ENCODE assay signal across 10 cellular contexts in the genomic region with DNA sequence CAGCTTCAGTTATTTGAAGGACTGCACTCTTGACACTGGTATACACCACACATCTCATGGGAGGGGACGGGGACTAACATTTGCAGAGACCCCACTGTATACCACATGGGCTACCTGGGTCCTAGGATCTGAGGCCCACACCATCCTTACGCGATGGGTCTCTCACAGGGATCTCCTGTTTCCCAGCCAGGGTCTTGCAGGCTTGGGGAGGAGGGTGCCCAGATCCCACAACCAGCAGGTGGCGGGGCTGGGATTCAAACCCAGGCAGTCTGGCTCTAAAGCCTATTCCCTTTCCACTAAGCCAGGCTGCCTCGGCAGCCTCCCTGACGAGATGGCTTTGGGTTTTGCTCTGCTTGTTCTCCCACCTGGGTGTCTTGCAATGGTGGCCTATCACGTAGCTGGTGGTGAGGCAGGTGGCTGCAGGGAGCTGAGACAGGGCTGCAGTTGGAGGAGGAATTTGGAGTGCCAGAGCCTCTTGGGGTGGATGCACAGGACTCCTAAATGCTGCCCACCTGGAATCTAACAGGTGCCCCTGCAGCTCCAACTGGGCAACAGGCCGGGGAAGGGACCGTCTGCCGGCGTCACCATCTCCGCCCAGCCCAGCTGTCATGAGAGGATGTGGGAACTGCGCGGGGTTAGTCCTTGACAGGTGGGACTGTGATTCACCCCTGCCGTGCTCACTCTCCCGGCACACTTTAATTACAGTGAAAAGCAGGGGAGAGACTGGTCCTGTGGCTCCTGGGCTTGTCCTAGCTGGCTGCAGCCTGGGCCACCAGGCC.
A peak's percentile ranks its signal among the peaks of the same experiment; 100 is the strongest.
DNase-seq lines count a peak whose midpoint lies in the region; TF ChIP-seq lines count a peak whose summit lies in the region.
"Had no signal": no experiment of that assay in that cellular context is flagged by ENCODE, and none has a peak within 500 bp of the region (broad histone marks: within the 10 kb centered on the region; RNA-seq: fewer than 3 reads in every experiment).

No MANE protein-coding gene starts in this region.

- no peaks in the 10 kb centered on the region for H3F3A ChIP-seq in GM23248 (ENCODE audit: insufficient read depth)

- no peak overlapping the region for H2AFZ ChIP-seq in GM23248

- no peak for TF ChIP-seq POLR2A in esophagus muscularis mucosa (IDR thresholded peaks at IDR 0.05; ENCODE audit: low read depth)

- no TSS peak for BruUV-seq in A673 (replicated peaks; lab: Mats Ljungman, UMichigan)

- TF ChIP-seq CTCF in A673 (conservative IDR thresholded peaks at IDR 0.05; ENCODE audit: low read depth, low read length) (0 out of 2 replicates have a peak, but pooled peaks have one; percentile 8), dorsolateral prefrontal cortex (IDR thresholded peaks at IDR 0.05 in 54 of 56, conservative IDR thresholded peaks at IDR 0.05 in 2 of 56; ENCODE audit: low read depth in 1 of 56, partially characterized antibody in 56 of 56) (peak in 1 of 56 donors; percentile 11), esophagus muscularis mucosa (IDR thresholded peaks at IDR 0.05) (no peak)

- no peaks in the 10 kb centered on the region for H3K9me3 ChIP-seq in A673 (ENCODE audit: low read depth, low read length, poor library complexity, severe bottlenecking)
- peaks cover 0 to 14% (median 9%) of the 10 kb centered on the region in 4 donors for H3K9me3 ChIP-seq in esophagus muscularis mucosa
- H3K9me3 ChIP-seq in GM23248 (ENCODE audit: low read depth): no peaks in the 10 kb centered on the region
- H3K9me3 ChIP-seq: right lobe of liver had no signal

- no peaks in the 10 kb centered on the region for H3K9me2 ChIP-seq in GM23248 (ENCODE audit: insufficient read depth)

- H3K36me3 ChIP-seq in A673 (ENCODE audit: insufficient read depth, low read length, poor library complexity, severe bottlenecking): no peaks in the 10 kb centered on the region
- no peaks in the 10 kb centered on the region for H3K36me3 ChIP-seq in esophagus muscularis mucosa
- no peaks in the 10 kb centered on the region for H3K36me3 ChIP-seq in GM23248 (ENCODE audit: low read depth)
- H3K36me3 ChIP-seq: right lobe of liver had no signal

- 77% methylated on average over 3 of the region's 16 CpGs for WGBS in esophagus muscularis mucosa
- 75 to 85% methylated on average over 16 of the region's 16 CpGs for WGBS in GM23248 (ENCODE audit: low coverage in 1 of 2, low lambda C conversion rate in 2 of 2, missing lambda C conversion rate in 2 of 2), 2 experiments

- in situ Hi-C loops in GM23248 (cut with MboI): no loop called here

- H3K4me2 ChIP-seq in GM23248 (ENCODE audit: unreplicated experiment): no peak overlapping the region

- H3K9ac ChIP-seq in GM23248: no peak overlapping the region

- H3K27ac ChIP-seq in A673 (ENCODE audit: low read depth, low read length, poor library complexity, severe bottlenecking) (no peak overlapping the region), dorsolateral prefrontal cortex (peak overlapping the region in 52 of 59 donors; percentile 10 to 94 (median 80)), esophagus muscularis mucosa (replicated peaks in 1 of 4) (no peak overlapping the region), GM23248 (no peak overlapping the region)
- H3K27ac ChIP-seq: right lobe of liver had no signal

- POLR2A ChIA-PET in A673 (lab: Charles Lee; ENCODE audit: low non-redundant PET): no interaction called here

- H3K27me3 ChIP-seq in A673 (replicated peaks; ENCODE audit: insufficient read depth, low read depth, low read length, poor library complexity) (no peaks in the 10 kb centered on the region), dorsolateral prefrontal cortex (no peaks in the 10 kb centered on the region), esophagus muscularis mucosa (no peaks in the 10 kb centered on the region), GM23248 (replicated peaks; ENCODE audit: insufficient read depth) (no peaks in the 10 kb centered on the region)
- H3K27me3 ChIP-seq: right lobe of liver had no signal

- DNase-seq in A673 (ENCODE audit: low spot score) (no peak), ELF-1 (ENCODE audit: low read depth, low spot score) (peak; percentile 72), NCI-H2227 treated with DMSO at 0.1 percent for 48 hours (lab: John Stamatoyannopoulos, UW) (peak; percentile 35), dorsolateral prefrontal cortex (peak in 3 of 10 donors; percentile 49 to 95 (median 65)), esophagus muscularis mucosa (ENCODE audit: extremely low spot score) (no peak), GM23248 (no peak), T1000 (lab: John Stamatoyannopoulos, UW) (no peak), HCEC 1CT (no peak)
- DNase-seq: effector memory CD4-positive, alpha-beta T cell had no signal

- CTCF ChIA-PET in A673 (lab: Charles Lee): no interaction called here

- no peak overlapping the region for H3K4me3 ChIP-seq in A673 (ENCODE audit: low read depth, low read length, poor library complexity, severe bottlenecking)
- no peak overlapping the region for H3K4me3 ChIP-seq in dorsolateral prefrontal cortex
- H3K4me3 ChIP-seq in esophagus muscularis mucosa: no peak overlapping the region
- H3K4me3 ChIP-seq in GM23248: no peak overlapping the region
- H3K4me3 ChIP-seq: right lobe of liver had no signal

- H4K20me1 ChIP-seq in GM23248 (ENCODE audit: insufficient read depth): no peaks in the 10 kb centered on the region

- H3K79me2 ChIP-seq in GM23248 (ENCODE audit: insufficient read depth): no peaks in the 10 kb centered on the region

- no peak for TF ChIP-seq EP300 in esophagus muscularis mucosa (IDR thresholded peaks at IDR 0.05)

- no peaks in the 10 kb centered on the region for H3K4me1 ChIP-seq in A673 (ENCODE audit: insufficient read depth, low read length, poor library complexity, severe bottlenecking)
- H3K4me1 ChIP-seq in esophagus muscularis mucosa: peaks cover 1 to 31% (median 25%) of the 10 kb centered on the region in 4 donors
- peaks cover 7% of the 10 kb centered on the region; the same call in 1 of the 2 replicates for H3K4me1 ChIP-seq in GM23248 (ENCODE audit: insufficient read depth)
- H3K4me1 ChIP-seq: right lobe of liver had no signal

- intact Hi-C loops in A673 (cut with micrococcal nuclease; ENCODE audit: unreplicated experiment): no loop called here
- intact Hi-C loops in dorsolateral prefrontal cortex (cut with DNase I): loop anchor here in 1 of 2 donors (10.0 kb wide), 1 partner anchor 481 kb away; no protein-coding TSS in a partner anchor
- intact Hi-C loops in esophagus muscularis mucosa (cut with DNase I): no loop called here

Comparison
In these comparisons a context has a peak if more than half of its experiments do, and no peak if none do; other contexts are left out.
1. DNase-seq: peak in ELF-1 (single experiment) and NCI-H2227 treated with DMSO at 0.1 percent for 48 hours (single experiment); none in A673 (single experiment), esophagus muscularis mucosa (single experiment), GM23248 (single experiment), T1000 (single experiment) and HCEC 1CT (single experiment).
2. H3K27ac ChIP-seq: peak in dorsolateral prefrontal cortex (52 of 59); none in A673 (single experiment), esophagus muscularis mucosa (0 of 4) and GM23248 (single experiment).